4 cellular contexts compared by ENCODE assay signal in genomic region chr2:91446489-91446888, GRCh38.
TF ChIP-seq lines count a peak whose summit lies in the region.
"Not testable (repeated sequence)": the region's sequence is repeated elsewhere in the genome, so short reads cannot be mapped to it uniquely, and the experiment has no call there.

No MANE protein-coding gene starts in this region.

TF ChIP-seq in HEK293, 187 proteins besides CTCF, POLR2A, EP300 and RAD21:
- peak; percentile 98 for TF ChIP-seq PRDM1 (tag by site-specific recombination; IDR thresholded peaks at IDR 0.05)
- 0 out of 2 replicates have a peak, but pooled peaks have one; percentile 40 for TF ChIP-seq ZNF521 (tag by site-specific recombination; IDR thresholded peaks at IDR 0.05)
- TF ChIP-seq ATF2 (tag by site-specific recombination; IDR thresholded peaks at IDR 0.05; ENCODE audit: low read depth) = peak; percentile 74
- peak; percentile 56; the same call in 1 of the 2 replicates for TF ChIP-seq ZNF544 (tag by site-specific recombination; IDR thresholded peaks at IDR 0.05)
TF ChIP-seq in HEK293: peak in this region for 4; not testable (repeated sequence) for 183.

TF ChIP-seq in GM12878, 131 proteins besides CTCF, POLR2A, EP300 and RAD21:
- 0 out of 2 replicates have a peak, but pooled peaks have one; percentile 25 for TF ChIP-seq NBN (IDR thresholded peaks at IDR 0.05)

TF ChIP-seq in K562, 482 proteins besides CTCF, POLR2A, EP300 and RAD21 (continues in another document):
- peak; percentile 96 for TF ChIP-seq CEBPB (tag; IDR thresholded peaks at IDR 0.05)
- 0 out of 2 replicates have a peak, but pooled peaks have one; percentile 29 for TF ChIP-seq SMARCA5 (IDR thresholded peaks at IDR 0.05)
- not testable (repeated sequence) for TF ChIP-seq CEBPG (CRISPR knock-in tag; IDR thresholded peaks at IDR 0.05); ATF3 (CRISPR knock-in tag; conservative IDR thresholded peaks at IDR 0.05)
- peak; percentile 70 to 95 for TF ChIP-seq CEBPG (tag; conservative IDR thresholded peaks at IDR 0.05 in 1 of 2, IDR thresholded peaks at IDR 0.05 in 1 of 2)
- TF ChIP-seq HLTF (IDR thresholded peaks at IDR 0.05) = peak; percentile 62; the same call in 1 of the 2 replicates
- peak; percentile 92 for TF ChIP-seq ATF3 (IDR thresholded peaks at IDR 0.05)
- 0 out of 4 replicates have a peak, but pooled peaks of 1 of the 2 experiments have one; percentile 60 for TF ChIP-seq ZNF318 (IDR thresholded peaks at IDR 0.05; ENCODE audit: borderline replicate concordance in 1 of 2, low read depth in 1 of 2)
- TF ChIP-seq ZNF24 (IDR thresholded peaks at IDR 0.05) = peak; percentile 94
- peak; percentile 23; the same call in 1 of the 2 replicates for TF ChIP-seq EP400 (IDR thresholded peaks at IDR 0.05)
- TF ChIP-seq BCOR (IDR thresholded peaks at IDR 0.05) = 0 out of 2 replicates have a peak, but pooled peaks have one; percentile 22
- TF ChIP-seq ELF4 (CRISPR knock-in tag; IDR thresholded peaks at IDR 0.05) = 0 out of 2 replicates have a peak, but pooled peaks have one; percentile 45
- TF ChIP-seq DPF2 (IDR thresholded peaks at IDR 0.05) = 0 out of 2 replicates have a peak, but pooled peaks have one; percentile 20
- TF ChIP-seq MLLT1 (IDR thresholded peaks at IDR 0.05) = peak; percentile 22 to 31; a peak in 2 of 4 replicates

TF ChIP-seq in HepG2, 621 proteins besides CTCF, POLR2A, EP300 and RAD21:
- TF ChIP-seq FOXK2 (IDR thresholded peaks at IDR 0.05) (peak; percentile 52), PHB2 (IDR thresholded peaks at IDR 0.05; ENCODE audit: partially characterized antibody) (peak; percentile 88), ATF7 (IDR thresholded peaks at IDR 0.05) (peak; percentile 99), LCORL (IDR thresholded peaks at IDR 0.05) (peak; percentile 68; the same call in 1 of the 2 replicates), CREB1 (IDR thresholded peaks at IDR 0.05) (peak; percentile 67; the same call in 1 of the 2 replicates), RAD51 (IDR thresholded peaks at IDR 0.05; ENCODE audit: borderline replicate concordance) (peak; percentile 43; the same call in 1 of the 2 replicates), NONO (IDR thresholded peaks at IDR 0.05) (peak; percentile 99), SOX6 (IDR thresholded peaks at IDR 0.05) (peak; percentile 98), ARNT (IDR thresholded peaks at IDR 0.05) (peak; percentile 80; the same call in 1 of the 2 replicates), TRIM22 (IDR thresholded peaks at IDR 0.05) (peak; percentile 97), ZBTB40 (IDR thresholded peaks at IDR 0.05) (peak; percentile 44), FOXP1 (IDR thresholded peaks at IDR 0.05) (peak; percentile 73), NFRKB (IDR thresholded peaks at IDR 0.05) (0 out of 2 replicates have a peak, but pooled peaks have one; percentile 44), PLRG1 (conservative IDR thresholded peaks at IDR 0.05) (peak; percentile 98; the same call in 1 of the 2 replicates), FOXA1 (IDR thresholded peaks at IDR 0.05) (peak; percentile 70; the same call in 1 of the 2 replicates), ATF4 (CRISPR knock-in tag; IDR thresholded peaks at IDR 0.05) (peak in 1 of 2 experiments; percentile 66; a peak in 1 of 4 replicates), ATM (IDR thresholded peaks at IDR 0.05; ENCODE audit: borderline replicate concordance) (peak; percentile 93), MNT (IDR thresholded peaks at IDR 0.05) (peak; percentile 27; the same call in 1 of the 2 replicates), ZNF282 (IDR thresholded peaks at IDR 0.05; ENCODE audit: partially characterized antibody) (peak; percentile 97), NBN (conservative IDR thresholded peaks at IDR 0.05) (peak; percentile 98; the same call in 1 of the 2 replicates), IKZF1 (IDR thresholded peaks at IDR 0.05) (peak; percentile 95; the same call in 1 of the 2 replicates), SP1 (IDR thresholded peaks at IDR 0.05) (peak; percentile 86)
- TF ChIP-seq ATF7 (CRISPR knock-in tag; IDR thresholded peaks at IDR 0.05); LCORL (CRISPR knock-in tag; IDR thresholded peaks at IDR 0.05); CREB1 (CRISPR knock-in tag; IDR thresholded peaks at IDR 0.05); NONO (CRISPR knock-in tag; conservative IDR thresholded peaks at IDR 0.05); SOX6 (CRISPR knock-in tag; IDR thresholded peaks at IDR 0.05); ZBTB40 (CRISPR knock-in tag; IDR thresholded peaks at IDR 0.05); FOXP1 (CRISPR knock-in tag; IDR thresholded peaks at IDR 0.05); FOXA1 (CRISPR knock-in tag; IDR thresholded peaks at IDR 0.05); SP1 (CRISPR knock-in tag; IDR thresholded peaks at IDR 0.05): not testable (repeated sequence)
